ENCODE assay signal across 1 cellular context in the genomic region with DNA sequence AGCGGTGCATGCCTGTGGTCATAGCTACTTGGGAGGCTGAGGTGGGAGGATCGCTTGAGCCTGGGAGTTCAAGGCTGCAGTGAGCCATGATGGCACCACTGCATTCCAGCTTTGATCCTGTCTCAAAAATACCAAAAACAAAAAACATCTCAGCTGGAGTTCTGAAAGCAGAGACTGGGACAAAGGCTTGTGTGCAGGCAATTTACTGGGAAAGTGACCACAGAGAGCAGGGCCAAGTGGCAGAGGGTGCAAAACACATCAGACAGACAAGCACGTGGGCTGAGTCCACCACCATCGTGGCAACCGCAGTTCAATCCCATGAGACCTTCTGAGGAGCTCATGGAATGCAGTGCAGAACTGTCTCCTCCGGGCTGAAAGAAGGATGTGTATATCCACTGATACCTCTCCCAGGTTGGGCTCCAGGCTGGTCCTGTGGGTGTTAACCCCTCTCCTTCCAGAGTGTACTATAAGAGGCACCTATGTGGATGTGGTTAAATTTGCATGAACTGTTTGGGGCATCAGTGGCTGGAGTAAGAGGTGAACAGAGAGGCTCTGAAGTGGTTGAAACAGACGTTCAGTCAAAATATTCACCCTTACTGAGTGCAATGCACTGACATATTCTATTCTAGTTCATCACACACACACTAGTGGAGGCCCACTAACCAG.
TF ChIP-seq lines count a peak whose summit lies in the region.

No MANE protein-coding gene starts in this region.

TF ChIP-seq in SK-N-SH, 30 proteins besides CTCF, POLR2A, EP300 and RAD21 (continued from another document):
- no peak for TF ChIP-seq MAX (IDR thresholded peaks at IDR 0.05; ENCODE audit: low read depth)
- TF ChIP-seq EZH2phosphoT487 (IDR thresholded peaks at IDR 0.05; ENCODE audit: borderline replicate concordance, low read depth): no peak
- TF ChIP-seq, protein P1, sequence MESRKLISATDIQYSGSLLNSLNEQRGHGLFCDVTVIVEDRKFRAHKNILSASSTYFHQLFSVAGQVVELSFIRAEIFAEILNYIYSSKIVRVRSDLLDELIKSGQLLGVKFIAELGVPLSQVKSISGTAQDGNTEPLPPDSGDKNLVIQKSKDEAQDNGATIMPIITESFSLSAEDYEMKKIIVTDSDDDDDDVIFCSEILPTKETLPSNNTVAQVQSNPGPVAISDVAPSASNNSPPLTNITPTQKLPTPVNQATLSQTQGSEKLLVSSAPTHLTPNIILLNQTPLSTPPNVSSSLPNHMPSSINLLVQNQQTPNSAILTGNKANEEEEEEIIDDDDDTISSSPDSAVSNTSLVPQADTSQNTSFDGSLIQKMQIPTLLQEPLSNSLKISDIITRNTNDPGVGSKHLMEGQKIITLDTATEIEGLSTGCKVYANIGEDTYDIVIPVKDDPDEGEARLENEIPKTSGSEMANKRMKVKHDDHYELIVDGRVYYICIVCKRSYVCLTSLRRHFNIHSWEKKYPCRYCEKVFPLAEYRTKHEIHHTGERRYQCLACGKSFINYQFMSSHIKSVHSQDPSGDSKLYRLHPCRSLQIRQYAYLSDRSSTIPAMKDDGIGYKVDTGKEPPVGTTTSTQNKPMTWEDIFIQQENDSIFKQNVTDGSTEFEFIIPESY (IDR thresholded peaks at IDR 0.05; ENCODE audit: borderline replicate concordance, low read depth): no peak
- no peak for TF ChIP-seq NRF1 (IDR thresholded peaks at IDR 0.05; ENCODE audit: low read depth, low read length)
- TF ChIP-seq RFX5 (IDR thresholded peaks at IDR 0.05; ENCODE audit: low read length): no peak
- TF ChIP-seq, protein P2, sequence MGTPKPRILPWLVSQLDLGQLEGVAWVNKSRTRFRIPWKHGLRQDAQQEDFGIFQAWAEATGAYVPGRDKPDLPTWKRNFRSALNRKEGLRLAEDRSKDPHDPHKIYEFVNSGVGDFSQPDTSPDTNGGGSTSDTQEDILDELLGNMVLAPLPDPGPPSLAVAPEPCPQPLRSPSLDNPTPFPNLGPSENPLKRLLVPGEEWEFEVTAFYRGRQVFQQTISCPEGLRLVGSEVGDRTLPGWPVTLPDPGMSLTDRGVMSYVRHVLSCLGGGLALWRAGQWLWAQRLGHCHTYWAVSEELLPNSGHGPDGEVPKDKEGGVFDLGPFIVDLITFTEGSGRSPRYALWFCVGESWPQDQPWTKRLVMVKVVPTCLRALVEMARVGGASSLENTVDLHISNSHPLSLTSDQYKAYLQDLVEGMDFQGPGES (IDR thresholded peaks at IDR 0.05; ENCODE audit: low read depth, low read length): no peak
- TF ChIP-seq ELF1 (IDR thresholded peaks at IDR 0.05): no peak
- no peak for TF ChIP-seq SIN3A (IDR thresholded peaks at IDR 0.05; ENCODE audit: borderline replicate concordance, low read depth, low read length)
- no peak for TF ChIP-seq GATA2 (CRISPR knock-in tag; IDR thresholded peaks at IDR 0.05)
- no peak for TF ChIP-seq TCF12 (IDR thresholded peaks at IDR 0.05)
- no peak for TF ChIP-seq TAF1 (IDR thresholded peaks at IDR 0.05; ENCODE audit: borderline replicate concordance, low read depth, low read length)
- TF ChIP-seq, protein P3, sequence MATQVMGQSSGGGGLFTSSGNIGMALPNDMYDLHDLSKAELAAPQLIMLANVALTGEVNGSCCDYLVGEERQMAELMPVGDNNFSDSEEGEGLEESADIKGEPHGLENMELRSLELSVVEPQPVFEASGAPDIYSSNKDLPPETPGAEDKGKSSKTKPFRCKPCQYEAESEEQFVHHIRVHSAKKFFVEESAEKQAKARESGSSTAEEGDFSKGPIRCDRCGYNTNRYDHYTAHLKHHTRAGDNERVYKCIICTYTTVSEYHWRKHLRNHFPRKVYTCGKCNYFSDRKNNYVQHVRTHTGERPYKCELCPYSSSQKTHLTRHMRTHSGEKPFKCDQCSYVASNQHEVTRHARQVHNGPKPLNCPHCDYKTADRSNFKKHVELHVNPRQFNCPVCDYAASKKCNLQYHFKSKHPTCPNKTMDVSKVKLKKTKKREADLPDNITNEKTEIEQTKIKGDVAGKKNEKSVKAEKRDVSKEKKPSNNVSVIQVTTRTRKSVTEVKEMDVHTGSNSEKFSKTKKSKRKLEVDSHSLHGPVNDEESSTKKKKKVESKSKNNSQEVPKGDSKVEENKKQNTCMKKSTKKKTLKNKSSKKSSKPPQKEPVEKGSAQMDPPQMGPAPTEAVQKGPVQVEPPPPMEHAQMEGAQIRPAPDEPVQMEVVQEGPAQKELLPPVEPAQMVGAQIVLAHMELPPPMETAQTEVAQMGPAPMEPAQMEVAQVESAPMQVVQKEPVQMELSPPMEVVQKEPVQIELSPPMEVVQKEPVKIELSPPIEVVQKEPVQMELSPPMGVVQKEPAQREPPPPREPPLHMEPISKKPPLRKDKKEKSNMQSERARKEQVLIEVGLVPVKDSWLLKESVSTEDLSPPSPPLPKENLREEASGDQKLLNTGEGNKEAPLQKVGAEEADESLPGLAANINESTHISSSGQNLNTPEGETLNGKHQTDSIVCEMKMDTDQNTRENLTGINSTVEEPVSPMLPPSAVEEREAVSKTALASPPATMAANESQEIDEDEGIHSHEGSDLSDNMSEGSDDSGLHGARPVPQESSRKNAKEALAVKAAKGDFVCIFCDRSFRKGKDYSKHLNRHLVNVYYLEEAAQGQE (IDR thresholded peaks at IDR 0.05; ENCODE audit: low read depth, low read length): no peak
- TF ChIP-seq FOXM1 (IDR thresholded peaks at IDR 0.05; ENCODE audit: low read depth): no peak
- TF ChIP-seq CHD2 (IDR thresholded peaks at IDR 0.05; ENCODE audit: low read length, partially characterized antibody): no peak
- TF ChIP-seq SMC3 (IDR thresholded peaks at IDR 0.05; ENCODE audit: low read depth, low read length): no peak
- TF ChIP-seq YY1 (IDR thresholded peaks at IDR 0.05; ENCODE audit: low read depth): no peak
- no peak for TF ChIP-seq FOSL2 (IDR thresholded peaks at IDR 0.05; ENCODE audit: borderline replicate concordance, low read depth)
- TF ChIP-seq RCOR1 (IDR thresholded peaks at IDR 0.05; ENCODE audit: low read length): no peak
